16 cellular contexts compared by ENCODE assay signal in the genomic region with DNA sequence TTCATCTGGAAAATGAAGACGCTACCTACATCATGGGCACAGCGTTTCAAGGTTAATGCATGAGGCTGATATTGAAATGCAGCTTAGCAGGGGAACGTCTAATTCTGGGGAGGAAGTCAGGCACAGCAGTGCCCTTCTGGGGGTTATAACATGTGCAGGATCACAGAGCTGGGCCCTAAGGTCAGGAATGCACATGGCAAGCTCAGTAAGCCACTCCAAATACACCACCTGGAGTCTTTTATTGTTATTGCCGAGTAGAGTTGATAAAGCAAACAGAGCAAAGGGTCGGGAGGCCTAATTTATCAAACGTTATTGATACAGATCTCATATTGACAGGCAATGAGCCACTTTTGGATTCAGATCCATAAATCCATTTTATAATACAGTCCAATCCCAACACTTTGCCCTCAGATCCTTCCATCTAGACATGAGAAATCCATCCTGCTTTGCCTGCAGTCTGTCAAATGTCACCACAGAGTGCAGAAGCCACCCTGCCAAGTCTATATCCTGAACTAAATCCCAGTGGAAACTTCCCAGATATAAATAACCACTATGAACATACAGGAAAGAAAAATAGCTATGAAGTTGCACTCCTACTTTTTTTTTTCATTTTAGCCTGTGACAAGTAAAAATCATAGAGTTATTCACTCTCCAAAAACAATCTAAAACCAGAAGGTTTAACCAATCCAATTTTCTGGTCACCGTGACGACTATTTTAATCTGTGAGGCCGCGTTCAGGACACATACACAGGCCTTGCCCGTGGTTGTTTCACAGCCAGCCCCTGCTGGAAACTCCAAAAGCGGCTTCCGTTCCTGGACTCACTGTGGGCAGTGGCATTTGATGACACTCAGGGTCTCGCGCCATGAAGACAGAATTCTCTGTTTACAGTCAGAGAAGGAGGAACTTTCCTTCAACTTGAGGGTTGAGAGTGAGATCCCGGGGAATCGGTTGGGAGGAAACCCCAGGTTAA.
DNase-seq lines count a peak whose midpoint lies in the region; ATAC-seq and TF ChIP-seq lines count a peak whose summit lies in the region.
"Had no signal": no experiment of that assay in that cellular context is flagged by ENCODE, and none has a peak within 500 bp of the region (broad histone marks: within the 10 kb centered on the region; RNA-seq: fewer than 3 reads in every experiment).

No MANE protein-coding gene starts in this region.

- H3K9me2 ChIP-seq in GM23338 (ENCODE audit: insufficient read depth) (no peaks in the 10 kb centered on the region), hepatocyte (replicated peaks; ENCODE audit: insufficient read depth) (no peaks in the 10 kb centered on the region)

- H3K9me3 ChIP-seq in hepatocyte (ENCODE audit: low read depth) (no peaks in the 10 kb centered on the region), trophoblast cell (ENCODE audit: insufficient read depth, low read depth, low read length) (no peaks in the 10 kb centered on the region), mammary epithelial cell (replicated peaks; ENCODE audit: insufficient read depth, low read length) (peaks cover 5% of the 10 kb centered on the region), prostate gland (no peaks in the 10 kb centered on the region)

- H3K4me1 Mint-ChIP-seq in GM23338: peaks cover 33% of the 10 kb centered on the region
- H3K4me1 Mint-ChIP-seq in stimulated activated effector memory CD8-positive, alpha-beta T cell treated with anti-CD3 and anti-CD28 coated beads, Interleukin-12 subunit alpha, Interleukin-12 subunit beta, amount 100 ng/mL, for 72 hours: no peaks in the 10 kb centered on the region
- H3K4me1 Mint-ChIP-seq: activated CD8-positive, alpha-beta memory T cell treated with anti-CD3 and anti-CD28 coated beads, Interleukin-2, amount 10 ng/mL, durations not matched to agents 7 days and 5 days; central memory CD8-positive, alpha-beta T cell; naive thymus-derived CD4-positive, alpha-beta T cell had no signal

- H3K4me2 ChIP-seq in GM23338 (no peak overlapping the region), hepatocyte (peak overlapping the region; percentile 5), trophoblast cell (ENCODE audit: low read length) (no peak overlapping the region), mammary epithelial cell (ENCODE audit: insufficient read depth, low read depth, low read length) (no peak overlapping the region)

- no peaks in the 10 kb centered on the region for H3K79me2 ChIP-seq in GM23338 (replicated peaks; ENCODE audit: insufficient read depth)
- H3K79me2 ChIP-seq in hepatocyte: no peaks in the 10 kb centered on the region
- H3K79me2 ChIP-seq in trophoblast cell (ENCODE audit: control insufficient read depth, insufficient read depth, low read length, poor library complexity): no peaks in the 10 kb centered on the region
- no peaks in the 10 kb centered on the region for H3K79me2 ChIP-seq in mammary epithelial cell (ENCODE audit: insufficient read depth, low read length)

- intact Hi-C loops in mammary epithelial cell (cut with micrococcal nuclease): no loop called here
- intact Hi-C loops in prostate gland (cut with DNase I): no loop called here

- peaks cover 21% of the 10 kb centered on the region for H3K4me1 ChIP-seq in GM23338 (ENCODE audit: insufficient read depth)
- peaks cover 22% of the 10 kb centered on the region for H3K4me1 ChIP-seq in hepatocyte (ENCODE audit: insufficient read depth)
- H3K4me1 ChIP-seq in trophoblast cell (ENCODE audit: control insufficient read depth in 1 of 2, insufficient read depth in 2 of 2, low read length in 2 of 2): peaks cover 7 to 14% of the 10 kb centered on the region in 2 experiments
- H3K4me1 ChIP-seq in mammary epithelial cell (ENCODE audit: insufficient read depth, low read length): no peaks in the 10 kb centered on the region
- no peaks in the 10 kb centered on the region for H3K4me1 ChIP-seq in prostate gland (replicated peaks)

- no peaks in the 10 kb centered on the region for H3K36me3 Mint-ChIP-seq in GM23338 (ENCODE audit: low read depth)
- H3K36me3 Mint-ChIP-seq in stimulated activated effector memory CD8-positive, alpha-beta T cell treated with anti-CD3 and anti-CD28 coated beads, Interleukin-12 subunit alpha, Interleukin-12 subunit beta, amount 100 ng/mL, for 72 hours: no peaks in the 10 kb centered on the region
- H3K36me3 Mint-ChIP-seq: activated CD8-positive, alpha-beta memory T cell treated with anti-CD3 and anti-CD28 coated beads, Interleukin-2, amount 10 ng/mL, durations not matched to agents 7 days and 5 days; naive thymus-derived CD4-positive, alpha-beta T cell had no signal

- peaks cover 2% of the 10 kb centered on the region for H3K79me1 ChIP-seq in trophoblast cell (ENCODE audit: low read length)

- no peak for DNase-seq in GM23338 (ENCODE audit: low spot score)
- DNase-seq in cerebellum (ENCODE audit: low spot score): peak; percentile 56
- no peak for DNase-seq in hepatocyte (ENCODE audit: low spot score)
- DNase-seq in trophoblast cell: no peak
- DNase-seq in mammary epithelial cell: no peak
- no peak for DNase-seq in stimulated activated effector memory CD8-positive, alpha-beta T cell treated with anti-CD3 and anti-CD28 coated beads, Interleukin-12 subunit alpha, Interleukin-12 subunit beta, amount 100 ng/mL, for 72 hours (ENCODE audit: low spot score in 2 of 2)
- DNase-seq in AML-193 (lab: John Stamatoyannopoulos, UW): no peak
- no peak for DNase-seq in prostate gland (ENCODE audit: low spot score)
- DNase-seq: activated CD8-positive, alpha-beta memory T cell treated with anti-CD3 and anti-CD28 coated beads, Interleukin-2, amount 10 ng/mL, durations not matched to agents 7 days and 5 days; EL; naive thymus-derived CD4-positive, alpha-beta T cell; SHP77 treated with DMSO at 0.1 percent for 48 hours; T-helper 2 cell had no signal

- no peaks in the 10 kb centered on the region for H3K9me3 Mint-ChIP-seq in GM23338
- no peaks in the 10 kb centered on the region for H3K9me3 Mint-ChIP-seq in stimulated activated effector memory CD8-positive, alpha-beta T cell treated with anti-CD3 and anti-CD28 coated beads, Interleukin-12 subunit alpha, Interleukin-12 subunit beta, amount 100 ng/mL, for 72 hours

- no TSS peak for BruUV-seq in mammary epithelial cell (replicated peaks; lab: Mats Ljungman, UMichigan)

- no peak overlapping the region for H3K4me3 Mint-ChIP-seq in GM23338
- H3K4me3 Mint-ChIP-seq in stimulated activated effector memory CD8-positive, alpha-beta T cell treated with anti-CD3 and anti-CD28 coated beads, Interleukin-12 subunit alpha, Interleukin-12 subunit beta, amount 100 ng/mL, for 72 hours: no peak overlapping the region
- H3K4me3 Mint-ChIP-seq: activated CD8-positive, alpha-beta memory T cell treated with anti-CD3 and anti-CD28 coated beads, Interleukin-2, amount 10 ng/mL, durations not matched to agents 7 days and 5 days; central memory CD8-positive, alpha-beta T cell; naive thymus-derived CD4-positive, alpha-beta T cell had no signal

- no peaks in the 10 kb centered on the region for H3K27me3 ChIP-seq in GM23338 (ENCODE audit: insufficient read depth)
- no peaks in the 10 kb centered on the region for H3K27me3 ChIP-seq in hepatocyte
- no peaks in the 10 kb centered on the region for H3K27me3 ChIP-seq in trophoblast cell (ENCODE audit: insufficient read depth, low read length)
- no peaks in the 10 kb centered on the region for H3K27me3 ChIP-seq in mammary epithelial cell (ENCODE audit: insufficient read depth, low read length)
- H3K27me3 ChIP-seq in prostate gland (replicated peaks; ENCODE audit: insufficient read depth): no peaks in the 10 kb centered on the region

- H4K8ac ChIP-seq in trophoblast cell (ENCODE audit: low read depth, low read length): peak overlapping the region; percentile 22

- ATAC-seq in GM23338: peak; percentile 71
- ATAC-seq in stimulated activated effector memory CD8-positive, alpha-beta T cell treated with anti-CD3 and anti-CD28 coated beads, Interleukin-12 subunit alpha, Interleukin-12 subunit beta, amount 100 ng/mL, for 72 hours: no peak
- ATAC-seq: activated CD4-positive, CD25-positive, alpha-beta regulatory T cell treated with anti-CD3 and anti-CD28 coated beads, Interleukin-2, amount 50 U/mL, for 24 hours; activated CD8-positive, alpha-beta memory T cell treated with anti-CD3 and anti-CD28 coated beads, Interleukin-2, amount 10 ng/mL, durations not matched to agents 7 days and 5 days; HCT116; naive thymus-derived CD4-positive, alpha-beta T cell had no signal

- no peak overlapping the region for H2BK5ac ChIP-seq in trophoblast cell (ENCODE audit: low read depth, low read length, poor library complexity)

- no peak for TF ChIP-seq CTCF in GM23338 (conservative IDR thresholded peaks at IDR 0.05; ENCODE audit: low read depth in 2 of 2)
- no peak for TF ChIP-seq CTCF in hepatocyte (IDR thresholded peaks at IDR 0.05; ENCODE audit: poor library complexity)
- no peak for TF ChIP-seq CTCF in mammary epithelial cell (conservative IDR thresholded peaks at IDR 0.05 in 1 of 2, IDR thresholded peaks at IDR 0.05 in 1 of 2; ENCODE audit: extremely low read depth in 1 of 2, insufficient read depth in 1 of 2, low read depth in 1 of 2, low read length in 2 of 2)
- no peak for TF ChIP-seq CTCF in prostate gland (IDR thresholded peaks at IDR 0.05)

- H3K4ac ChIP-seq in trophoblast cell (ENCODE audit: low read depth, low read length): no peak overlapping the region

- peak overlapping the region; percentile 45 for H4K91ac ChIP-seq in trophoblast cell (ENCODE audit: low read depth, low read length)

- no peak for TF ChIP-seq POLR2A in prostate gland (IDR thresholded peaks at IDR 0.05)

- H3K27me3 Mint-ChIP-seq in GM23338 (ENCODE audit: insufficient read depth, low read depth, poor library complexity): peaks cover 8% of the 10 kb centered on the region
- H3K27me3 Mint-ChIP-seq: activated CD8-positive, alpha-beta memory T cell treated with anti-CD3 and anti-CD28 coated beads, Interleukin-2, amount 10 ng/mL, durations not matched to agents 7 days and 5 days; central memory CD8-positive, alpha-beta T cell had no signal

- in situ Hi-C loops in mammary epithelial cell (cut with MboI; ENCODE audit: low sequenced_read_pairs in 2 of 2): no loop called here

- no peak overlapping the region for H3K23ac ChIP-seq in trophoblast cell (ENCODE audit: low read length)

- dilution Hi-C loops in mammary epithelial cell (cut with HindIII; ENCODE audit: low sequenced_read_pairs): no loop called here

- peak overlapping the region; percentile 86 for H2BK12ac ChIP-seq in trophoblast cell (ENCODE audit: low read length)

- CTCF ChIA-PET in mammary epithelial cell (lab: Charles Lee; ENCODE audit: low non-redundant PET): no interaction called here

- no peaks in the 10 kb centered on the region for H4K20me1 ChIP-seq in GM23338 (replicated peaks; ENCODE audit: insufficient read depth)
- H4K20me1 ChIP-seq in hepatocyte (ENCODE audit: insufficient read depth, poor library complexity, severe bottlenecking): no peaks in the 10 kb centered on the region
- H4K20me1 ChIP-seq in mammary epithelial cell (ENCODE audit: insufficient read depth, low read length): no peaks in the 10 kb centered on the region

- no peaks in the 10 kb centered on the region for H3F3A ChIP-seq in GM23338 (replicated peaks; ENCODE audit: low read depth)

- no peak overlapping the region for H4K12ac ChIP-seq in trophoblast cell (ENCODE audit: low read depth, low read length)

- H3K9ac ChIP-seq in trophoblast cell (ENCODE audit: low read length): no peak overlapping the region
- no peak overlapping the region for H3K9ac ChIP-seq in mammary epithelial cell (ENCODE audit: insufficient read depth, low read length)

- H3K18ac ChIP-seq in trophoblast cell (ENCODE audit: low read length): no peak overlapping the region

- WGBS in hepatocyte (ENCODE audit: low lambda C conversion rate, missing lambda C conversion rate): 61% methylated on average over 17 of the region's 17 CpGs
- no CpG with 5 or more reads among the region's 17 CpGs for WGBS in trophoblast cell (ENCODE audit: extremely low coverage, insufficient coverage, insufficient read length)
- 83% methylated on average over 17 of the region's 17 CpGs for WGBS in mammary epithelial cell (ENCODE audit: low coverage, missing lambda C conversion rate)
- WGBS in prostate gland: 79% methylated on average over 17 of the region's 17 CpGs

- H3K4me3 ChIP-seq in GM23338: no peak overlapping the region
- H3K4me3 ChIP-seq in hepatocyte: no peak overlapping the region
- H3K4me3 ChIP-seq in trophoblast cell (ENCODE audit: low read depth, low read length): no peak overlapping the region
- no peak overlapping the region for H3K4me3 ChIP-seq in mammary epithelial cell (replicated peaks in 1 of 3; ENCODE audit: insufficient read depth in 1 of 3, low read depth in 2 of 3, low read length in 3 of 3)
- no peak overlapping the region for H3K4me3 ChIP-seq in prostate gland

- H2AK5ac ChIP-seq in trophoblast cell (ENCODE audit: low read length): no peak overlapping the region

- H3K36me3 ChIP-seq in GM23338 (ENCODE audit: insufficient read depth): no peaks in the 10 kb centered on the region
- no peaks in the 10 kb centered on the region for H3K36me3 ChIP-seq in hepatocyte (replicated peaks; ENCODE audit: insufficient read depth, low read depth)
- H3K36me3 ChIP-seq in trophoblast cell (ENCODE audit: control insufficient read depth in 1 of 2, insufficient read depth in 2 of 2, low read length in 2 of 2): no peaks in the 10 kb centered on the region
- H3K36me3 ChIP-seq in mammary epithelial cell (ENCODE audit: insufficient read depth, low read length): no peaks in the 10 kb centered on the region
- H3K36me3 ChIP-seq in prostate gland: no peaks in the 10 kb centered on the region

- no peak overlapping the region for H3K27ac Mint-ChIP-seq in GM23338
- H3K27ac Mint-ChIP-seq in stimulated activated effector memory CD8-positive, alpha-beta T cell treated with anti-CD3 and anti-CD28 coated beads, Interleukin-12 subunit alpha, Interleukin-12 subunit beta, amount 100 ng/mL, for 72 hours: no peak overlapping the region
- H3K27ac Mint-ChIP-seq: activated CD8-positive, alpha-beta memory T cell treated with anti-CD3 and anti-CD28 coated beads, Interleukin-2, amount 10 ng/mL, durations not matched to agents 7 days and 5 days; naive thymus-derived CD4-positive, alpha-beta T cell had no signal

- no peak overlapping the region for H2AFZ ChIP-seq in GM23338
- H2AFZ ChIP-seq in hepatocyte: no peak overlapping the region
- no peak overlapping the region for H2AFZ ChIP-seq in trophoblast cell (ENCODE audit: insufficient read depth, low read length, poor library complexity)
- no peak overlapping the region for H2AFZ ChIP-seq in mammary epithelial cell (ENCODE audit: low read depth, low read length)

- H3K14ac ChIP-seq in trophoblast cell (ENCODE audit: low read length): no peak overlapping the region

- no peak overlapping the region for H3K27ac ChIP-seq in GM23338 (ENCODE audit: low read depth)
- peak overlapping the region; percentile 40 for H3K27ac ChIP-seq in hepatocyte
- H3K27ac ChIP-seq in trophoblast cell (ENCODE audit: low read depth, low read length): no peak overlapping the region
- no peak overlapping the region for H3K27ac ChIP-seq in mammary epithelial cell (ENCODE audit: insufficient read depth, low read depth, low read length)
- H3K27ac ChIP-seq in prostate gland: no peak overlapping the region

- peak overlapping the region; percentile 50 for H2BK120ac ChIP-seq in trophoblast cell (ENCODE audit: insufficient read depth, low read length, poor library complexity)
